In the genomic region with DNA sequence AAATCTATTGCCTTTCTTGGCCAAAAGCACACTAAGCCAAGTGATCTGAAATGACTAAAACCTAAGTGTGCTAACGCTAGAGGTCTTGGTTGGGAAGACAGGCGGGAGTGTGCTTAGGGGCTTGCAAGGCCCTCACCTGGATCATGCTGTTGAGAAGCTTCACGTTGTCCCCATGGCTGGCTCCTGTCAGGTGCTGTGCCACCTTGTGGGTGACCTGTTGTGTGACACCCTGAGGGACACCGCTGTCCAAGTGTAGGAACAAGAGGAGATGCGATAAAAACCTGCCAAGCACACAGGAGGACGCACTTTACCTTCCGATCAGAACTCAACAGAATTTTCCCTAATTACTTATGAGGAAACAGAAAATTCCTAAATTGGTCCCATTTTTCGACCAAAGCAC, we compare ENCODE assay signal across 2 cellular contexts.
TF ChIP-seq lines count a peak whose summit lies in the region.

No MANE protein-coding gene starts in this region.

TF ChIP-seq in SK-N-SH, 30 proteins besides CTCF, POLR2A, EP300 and RAD21:
- TF ChIP-seq, protein P1, sequence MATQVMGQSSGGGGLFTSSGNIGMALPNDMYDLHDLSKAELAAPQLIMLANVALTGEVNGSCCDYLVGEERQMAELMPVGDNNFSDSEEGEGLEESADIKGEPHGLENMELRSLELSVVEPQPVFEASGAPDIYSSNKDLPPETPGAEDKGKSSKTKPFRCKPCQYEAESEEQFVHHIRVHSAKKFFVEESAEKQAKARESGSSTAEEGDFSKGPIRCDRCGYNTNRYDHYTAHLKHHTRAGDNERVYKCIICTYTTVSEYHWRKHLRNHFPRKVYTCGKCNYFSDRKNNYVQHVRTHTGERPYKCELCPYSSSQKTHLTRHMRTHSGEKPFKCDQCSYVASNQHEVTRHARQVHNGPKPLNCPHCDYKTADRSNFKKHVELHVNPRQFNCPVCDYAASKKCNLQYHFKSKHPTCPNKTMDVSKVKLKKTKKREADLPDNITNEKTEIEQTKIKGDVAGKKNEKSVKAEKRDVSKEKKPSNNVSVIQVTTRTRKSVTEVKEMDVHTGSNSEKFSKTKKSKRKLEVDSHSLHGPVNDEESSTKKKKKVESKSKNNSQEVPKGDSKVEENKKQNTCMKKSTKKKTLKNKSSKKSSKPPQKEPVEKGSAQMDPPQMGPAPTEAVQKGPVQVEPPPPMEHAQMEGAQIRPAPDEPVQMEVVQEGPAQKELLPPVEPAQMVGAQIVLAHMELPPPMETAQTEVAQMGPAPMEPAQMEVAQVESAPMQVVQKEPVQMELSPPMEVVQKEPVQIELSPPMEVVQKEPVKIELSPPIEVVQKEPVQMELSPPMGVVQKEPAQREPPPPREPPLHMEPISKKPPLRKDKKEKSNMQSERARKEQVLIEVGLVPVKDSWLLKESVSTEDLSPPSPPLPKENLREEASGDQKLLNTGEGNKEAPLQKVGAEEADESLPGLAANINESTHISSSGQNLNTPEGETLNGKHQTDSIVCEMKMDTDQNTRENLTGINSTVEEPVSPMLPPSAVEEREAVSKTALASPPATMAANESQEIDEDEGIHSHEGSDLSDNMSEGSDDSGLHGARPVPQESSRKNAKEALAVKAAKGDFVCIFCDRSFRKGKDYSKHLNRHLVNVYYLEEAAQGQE (IDR thresholded peaks at IDR 0.05; ENCODE audit: low read depth, low read length): no peak
- TF ChIP-seq, protein P2, sequence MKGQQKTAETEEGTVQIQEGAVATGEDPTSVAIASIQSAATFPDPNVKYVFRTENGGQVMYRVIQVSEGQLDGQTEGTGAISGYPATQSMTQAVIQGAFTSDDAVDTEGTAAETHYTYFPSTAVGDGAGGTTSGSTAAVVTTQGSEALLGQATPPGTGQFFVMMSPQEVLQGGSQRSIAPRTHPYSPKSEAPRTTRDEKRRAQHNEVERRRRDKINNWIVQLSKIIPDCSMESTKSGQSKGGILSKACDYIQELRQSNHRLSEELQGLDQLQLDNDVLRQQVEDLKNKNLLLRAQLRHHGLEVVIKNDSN (IDR thresholded peaks at IDR 0.05; ENCODE audit: borderline replicate concordance, low read depth): no peak
- no peak for TF ChIP-seq ELF1 (IDR thresholded peaks at IDR 0.05)
- TF ChIP-seq MXI1 (IDR thresholded peaks at IDR 0.05; ENCODE audit: low read depth, low read length): no peak
- TF ChIP-seq RFX5 (IDR thresholded peaks at IDR 0.05; ENCODE audit: low read length): no peak
- TF ChIP-seq, protein P3, sequence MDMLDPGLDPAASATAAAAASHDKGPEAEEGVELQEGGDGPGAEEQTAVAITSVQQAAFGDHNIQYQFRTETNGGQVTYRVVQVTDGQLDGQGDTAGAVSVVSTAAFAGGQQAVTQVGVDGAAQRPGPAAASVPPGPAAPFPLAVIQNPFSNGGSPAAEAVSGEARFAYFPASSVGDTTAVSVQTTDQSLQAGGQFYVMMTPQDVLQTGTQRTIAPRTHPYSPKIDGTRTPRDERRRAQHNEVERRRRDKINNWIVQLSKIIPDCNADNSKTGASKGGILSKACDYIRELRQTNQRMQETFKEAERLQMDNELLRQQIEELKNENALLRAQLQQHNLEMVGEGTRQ (IDR thresholded peaks at IDR 0.05; ENCODE audit: borderline replicate concordance, low read depth, low read length): no peak

TF ChIP-seq in SK-N-SH treated with all-trans-retinoic acid at 6 μM for 48 hours, 23 proteins besides CTCF, POLR2A, EP300 and RAD21 (continued from another document):
- TF ChIP-seq, protein P4, sequence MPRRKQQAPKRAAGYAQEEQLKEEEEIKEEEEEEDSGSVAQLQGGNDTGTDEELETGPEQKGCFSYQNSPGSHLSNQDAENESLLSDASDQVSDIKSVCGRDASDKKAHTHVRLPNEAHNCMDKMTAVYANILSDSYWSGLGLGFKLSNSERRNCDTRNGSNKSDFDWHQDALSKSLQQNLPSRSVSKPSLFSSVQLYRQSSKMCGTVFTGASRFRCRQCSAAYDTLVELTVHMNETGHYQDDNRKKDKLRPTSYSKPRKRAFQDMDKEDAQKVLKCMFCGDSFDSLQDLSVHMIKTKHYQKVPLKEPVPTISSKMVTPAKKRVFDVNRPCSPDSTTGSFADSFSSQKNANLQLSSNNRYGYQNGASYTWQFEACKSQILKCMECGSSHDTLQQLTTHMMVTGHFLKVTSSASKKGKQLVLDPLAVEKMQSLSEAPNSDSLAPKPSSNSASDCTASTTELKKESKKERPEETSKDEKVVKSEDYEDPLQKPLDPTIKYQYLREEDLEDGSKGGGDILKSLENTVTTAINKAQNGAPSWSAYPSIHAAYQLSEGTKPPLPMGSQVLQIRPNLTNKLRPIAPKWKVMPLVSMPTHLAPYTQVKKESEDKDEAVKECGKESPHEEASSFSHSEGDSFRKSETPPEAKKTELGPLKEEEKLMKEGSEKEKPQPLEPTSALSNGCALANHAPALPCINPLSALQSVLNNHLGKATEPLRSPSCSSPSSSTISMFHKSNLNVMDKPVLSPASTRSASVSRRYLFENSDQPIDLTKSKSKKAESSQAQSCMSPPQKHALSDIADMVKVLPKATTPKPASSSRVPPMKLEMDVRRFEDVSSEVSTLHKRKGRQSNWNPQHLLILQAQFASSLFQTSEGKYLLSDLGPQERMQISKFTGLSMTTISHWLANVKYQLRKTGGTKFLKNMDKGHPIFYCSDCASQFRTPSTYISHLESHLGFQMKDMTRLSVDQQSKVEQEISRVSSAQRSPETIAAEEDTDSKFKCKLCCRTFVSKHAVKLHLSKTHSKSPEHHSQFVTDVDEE (CRISPR knock-in tag; IDR thresholded peaks at IDR 0.05): no peak
- TF ChIP-seq RARB (CRISPR knock-in tag; IDR thresholded peaks at IDR 0.05) (no peak), ESRRG (CRISPR knock-in tag; IDR thresholded peaks at IDR 0.05) (no peak), PPARA (CRISPR knock-in tag; IDR thresholded peaks at IDR 0.05; ENCODE audit: borderline replicate concordance) (no peak), ZC3H10 (CRISPR knock-in tag; IDR thresholded peaks at IDR 0.05) (no peak), GLIS3 (CRISPR knock-in tag; IDR thresholded peaks at IDR 0.05) (no peak), ZNF70 (CRISPR knock-in tag; IDR thresholded peaks at IDR 0.05) (no peak), CREB5 (CRISPR knock-in tag; IDR thresholded peaks at IDR 0.05; ENCODE audit: low read depth) (no peak), ARNTL (CRISPR knock-in tag; IDR thresholded peaks at IDR 0.05; ENCODE audit: borderline replicate concordance, low read depth) (no peak), PATZ1 (CRISPR knock-in tag; IDR thresholded peaks at IDR 0.05; ENCODE audit: borderline replicate concordance) (no peak)
